ENCODE assay signal across 9 cellular contexts in the genomic region with DNA sequence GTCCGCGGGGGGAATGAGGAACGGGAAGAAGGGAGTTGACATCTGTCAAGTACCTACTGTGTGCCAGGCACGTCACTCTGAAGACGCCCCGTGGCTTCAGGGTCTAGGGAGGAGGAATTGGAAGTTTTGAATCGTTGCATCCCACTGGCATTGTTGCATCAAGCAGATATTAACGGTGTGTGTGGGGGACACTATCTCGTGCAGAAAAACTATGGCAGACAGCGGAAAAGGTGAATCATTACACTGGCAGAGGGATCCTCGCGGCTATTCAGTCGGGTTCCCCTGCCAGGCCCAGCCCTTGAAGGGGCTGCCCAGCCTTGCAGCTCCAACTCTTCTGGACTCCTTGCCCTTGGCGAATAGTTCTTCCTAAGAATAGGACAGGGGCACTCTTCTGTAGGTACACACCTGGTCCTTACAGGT. TPM values are rescaled to one million over a fixed set of nuclear protein-coding genes. Genes with fewer than 3 reads are reported as not detected.
DNase-seq lines count a peak whose midpoint lies in the region; ATAC-seq and TF ChIP-seq lines count a peak whose summit lies in the region.
"Had no signal": no experiment of that assay in that cellular context is flagged by ENCODE, and none has a peak within 500 bp of the region (broad histone marks: within the 10 kb centered on the region; RNA-seq: fewer than 3 reads in every experiment).

No MANE protein-coding gene starts in this region.

- no peak for ATAC-seq in activated CD4-positive, alpha-beta T cell treated with anti-CD3 and anti-CD28 coated beads for 36 hours
- no peak for ATAC-seq in activated CD8-positive, alpha-beta T cell treated with anti-CD3 and anti-CD28 coated beads for 36 hours
- ATAC-seq in sciatic nerve: no peak

- H3K4me1 ChIP-seq in iPS-15b (ENCODE audit: control insufficient read depth, insufficient read depth, low read length): no peaks in the 10 kb centered on the region
- peaks cover 20% of the 10 kb centered on the region for H3K4me1 ChIP-seq in stomach smooth muscle (ENCODE audit: control insufficient read depth, insufficient read depth, low read length)

- H3K27me3 Mint-ChIP-seq in activated CD4-positive, alpha-beta T cell treated with anti-CD3 and anti-CD28 coated beads for 36 hours: peaks cover 40% of the 10 kb centered on the region
- H3K27me3 Mint-ChIP-seq in activated CD8-positive, alpha-beta T cell treated with anti-CD3 and anti-CD28 coated beads for 36 hours: peaks cover 32% of the 10 kb centered on the region

- H3K4me3 ChIP-seq in iPS-15b (ENCODE audit: low read depth, low read length): peak overlapping the region; percentile 64
- H3K4me3 ChIP-seq in stomach smooth muscle (ENCODE audit: low read length in 2 of 2): peak overlapping the region; percentile 64 to 75

- CTCF ChIA-PET in activated CD4-positive, alpha-beta T cell treated with anti-CD3 and anti-CD28 coated beads for 36 hours (lab: Charles Lee): interaction anchor here (0.6 to 4.6 kb wide), 3 partner anchors 35 to 96 kb away, joined by 3 to 28 read pairs (median 3); no protein-coding TSS in a partner anchor
- CTCF ChIA-PET in activated CD8-positive, alpha-beta T cell treated with anti-CD3 and anti-CD28 coated beads for 36 hours (lab: Charles Lee): interaction anchor here (0.9 to 5.0 kb wide), 3 partner anchors 10 to 95 kb away, joined by 4 to 44 read pairs (median 6); no protein-coding TSS in a partner anchor

- H3K9me3 ChIP-seq in iPS-15b (ENCODE audit: control insufficient read depth, insufficient read depth, low read length): no peaks in the 10 kb centered on the region
- H3K9me3 ChIP-seq in stomach smooth muscle (ENCODE audit: control insufficient read depth in 2 of 2, low read length in 2 of 2): no peaks in the 10 kb centered on the region

- no peak overlapping the region for H3K27ac ChIP-seq in stomach smooth muscle (ENCODE audit: low read length)

- DNase-seq in activated CD4-positive, alpha-beta T cell treated with anti-CD3 and anti-CD28 coated beads for 36 hours: no peak
- no peak for DNase-seq in activated CD4-positive, alpha-beta T cell treated with anti-CD3 and anti-CD28 coated beads for 4 hours
- peak; percentile 14 for DNase-seq in activated CD8-positive, alpha-beta T cell treated with anti-CD3 and anti-CD28 coated beads for 36 hours
- DNase-seq in sciatic nerve (ENCODE audit: low spot score): no peak
- no peak for DNase-seq in LoVo (ENCODE audit: low spot score)
- DNase-seq in SIG-M5 (lab: John Stamatoyannopoulos, UW): no peak
- DNase-seq: effector memory CD4-positive, alpha-beta T cell had no signal

- no peak for TF ChIP-seq CTCF in activated CD8-positive, alpha-beta T cell treated with anti-CD3 and anti-CD28 coated beads for 36 hours (IDR thresholded peaks at IDR 0.05)

- H3K27me3 ChIP-seq in iPS-15b (ENCODE audit: control insufficient read depth, insufficient read depth, low read length): peaks cover 16% of the 10 kb centered on the region
- H3K27me3 ChIP-seq in stomach smooth muscle (ENCODE audit: control insufficient read depth in 1 of 2, insufficient read depth in 2 of 2, low read length in 2 of 2): no peaks in the 10 kb centered on the region

- H3K27ac Mint-ChIP-seq in activated CD4-positive, alpha-beta T cell treated with anti-CD3 and anti-CD28 coated beads for 36 hours: peak overlapping the region; percentile 12
- no peak overlapping the region for H3K27ac Mint-ChIP-seq in activated CD8-positive, alpha-beta T cell treated with anti-CD3 and anti-CD28 coated beads for 36 hours

- H3K36me3 Mint-ChIP-seq in activated CD4-positive, alpha-beta T cell treated with anti-CD3 and anti-CD28 coated beads for 36 hours (ENCODE audit: low read depth): no peaks in the 10 kb centered on the region
- no peaks in the 10 kb centered on the region for H3K36me3 Mint-ChIP-seq in activated CD8-positive, alpha-beta T cell treated with anti-CD3 and anti-CD28 coated beads for 36 hours (ENCODE audit: low read depth)

- H3K36me3 ChIP-seq in iPS-15b (ENCODE audit: control insufficient read depth, insufficient read depth, low read length) (no peaks in the 10 kb centered on the region), stomach smooth muscle (ENCODE audit: control insufficient read depth in 2 of 2, insufficient read depth in 2 of 2, low read length in 2 of 2) (no peaks in the 10 kb centered on the region)

- H3K9ac ChIP-seq in iPS-15b (ENCODE audit: low read depth, low read length): peak overlapping the region; percentile 75
- peak overlapping the region; percentile 16 to 42 for H3K9ac ChIP-seq in stomach smooth muscle (ENCODE audit: low read length in 2 of 2)

- peak overlapping the region; percentile 53 for H3K4me3 Mint-ChIP-seq in activated CD4-positive, alpha-beta T cell treated with anti-CD3 and anti-CD28 coated beads for 36 hours
- H3K4me3 Mint-ChIP-seq in activated CD8-positive, alpha-beta T cell treated with anti-CD3 and anti-CD28 coated beads for 36 hours: peak overlapping the region; percentile 59

- H3K9me3 Mint-ChIP-seq in activated CD4-positive, alpha-beta T cell treated with anti-CD3 and anti-CD28 coated beads for 36 hours (ENCODE audit: low read depth): no peaks in the 10 kb centered on the region
- H3K9me3 Mint-ChIP-seq in activated CD8-positive, alpha-beta T cell treated with anti-CD3 and anti-CD28 coated beads for 36 hours: no peaks in the 10 kb centered on the region

- intact Hi-C loops in activated CD4-positive, alpha-beta T cell treated with anti-CD3 and anti-CD28 coated beads for 36 hours (cut with DNase I, micrococcal nuclease): loop anchor here in 1 of 2 experiments (5.0 kb wide), 1 partner anchor 95 kb away; no protein-coding TSS in a partner anchor
- intact Hi-C loops in activated CD8-positive, alpha-beta T cell treated with anti-CD3 and anti-CD28 coated beads for 36 hours (cut with micrococcal nuclease): no loop called here
- intact Hi-C loops in sciatic nerve (cut with DNase I): loop anchor here (10.0 kb wide), 1 partner anchor 97 kb away; no protein-coding TSS in a partner anchor

- POLR2A ChIA-PET in activated CD4-positive, alpha-beta T cell treated with anti-CD3 and anti-CD28 coated beads for 36 hours (lab: Charles Lee): no interaction called here
- POLR2A ChIA-PET in activated CD8-positive, alpha-beta T cell treated with anti-CD3 and anti-CD28 coated beads for 36 hours (lab: Charles Lee): interaction anchor here (1.0 kb wide), 1 partner anchor 48 kb away, joined by 4 read pairs; no protein-coding TSS in a partner anchor

- H3K4me1 Mint-ChIP-seq in activated CD4-positive, alpha-beta T cell treated with anti-CD3 and anti-CD28 coated beads for 36 hours: peaks cover 13% of the 10 kb centered on the region
- peaks cover 16% of the 10 kb centered on the region for H3K4me1 Mint-ChIP-seq in activated CD8-positive, alpha-beta T cell treated with anti-CD3 and anti-CD28 coated beads for 36 hours (ENCODE audit: low read depth)

RNA-seq across cellular contexts. Expression of gene KIAA1549, which starts 1.0 kb away (rescaled TPM):
- total RNA-seq in activated CD4-positive, alpha-beta T cell treated with anti-CD3 and anti-CD28 coated beads for 36 hours: under 1 TPM; 0.46 to 0.53 TPM
- 1 to 10 TPM; 1.3 to 1.5 TPM for total RNA-seq in activated CD8-positive, alpha-beta T cell treated with anti-CD3 and anti-CD28 coated beads for 36 hours
- 5.2 TPM for total RNA-seq in sciatic nerve

RNA-seq across cellular contexts. Expression of gene ZC3HAV1L, which starts 53.6 kb away (rescaled TPM):
- total RNA-seq in activated CD4-positive, alpha-beta T cell treated with anti-CD3 and anti-CD28 coated beads for 36 hours: 10 to 100 TPM; 19.8 to 23.2 TPM
- 10 to 100 TPM; 19.9 TPM for total RNA-seq in activated CD8-positive, alpha-beta T cell treated with anti-CD3 and anti-CD28 coated beads for 36 hours
- 19.7 TPM for total RNA-seq in sciatic nerve
